In the genomic region with DNA sequence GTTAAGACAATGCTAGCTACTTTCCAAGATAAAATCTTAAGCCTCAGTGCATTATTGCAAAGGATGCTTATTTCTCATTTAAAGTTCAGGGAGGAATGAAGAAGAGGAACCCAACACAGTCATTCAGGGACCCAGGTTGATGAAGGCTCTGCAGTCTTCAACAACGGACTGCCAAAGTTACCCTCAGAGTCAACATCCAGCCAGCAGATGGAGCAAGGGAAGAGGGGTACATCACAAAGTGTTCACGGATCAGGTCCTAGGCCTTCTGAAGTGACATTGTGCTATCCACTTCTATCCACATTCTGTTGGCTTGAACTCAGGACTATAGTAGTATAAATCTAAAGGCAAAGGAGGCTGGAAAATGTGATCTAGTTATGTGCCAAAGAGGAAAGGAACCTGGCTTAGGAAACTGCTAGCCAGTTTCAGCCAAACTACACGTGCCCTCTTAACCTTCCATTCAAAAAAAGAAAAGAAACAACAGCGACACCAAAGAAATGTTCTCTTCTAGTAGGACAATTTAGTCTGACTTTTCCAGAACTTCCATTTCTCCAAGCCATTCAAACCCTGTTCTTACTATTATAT, we compare ENCODE assay signal across 12 cellular contexts.
DNase-seq lines count a peak whose midpoint lies in the region; ATAC-seq and TF ChIP-seq lines count a peak whose summit lies in the region.
"Had no signal": no experiment of that assay in that cellular context is flagged by ENCODE, and none has a peak within 500 bp of the region (broad histone marks: within the 10 kb centered on the region; RNA-seq: fewer than 3 reads in every experiment).

No MANE protein-coding gene starts in this region.

- ATAC-seq in GM18505 (IDR thresholded peaks at IDR 0.05; ENCODE audit: unreplicated experiment), result no peak

- TF ChIP-seq EP300 in Ishikawa (IDR thresholded peaks at IDR 0.05; ENCODE audit: borderline replicate concordance), result no peak

- peak; percentile 38 for TF ChIP-seq RAD21 in Ishikawa (IDR thresholded peaks at IDR 0.05; ENCODE audit: low read depth)

- DNase-seq in ELF-1 (ENCODE audit: low read depth, low spot score) (peak; percentile 27), SW480 (ENCODE audit: low spot score) (peak; percentile 5), iPS-NIHi11 (ENCODE audit: low spot score) (peak; percentile 16), NCI-H1092 (lab: John Stamatoyannopoulos, UW) (no peak), NCI-H345 treated with DMSO at 0.1 percent for 48 hours (lab: John Stamatoyannopoulos, UW; ENCODE audit: unreplicated experiment) (no peak)
- DNase-seq: activated CD4-positive, alpha-beta memory T cell treated with anti-CD3 and anti-CD28 coated beads for 36 hours; activated naive CD8-positive, alpha-beta T cell treated with anti-CD3 and anti-CD28 coated beads for 36 hours; dorsolateral prefrontal cortex; IMR-90; NCI-H2227 treated with DMSO at 0.1 percent for 48 hours had no signal

- TF ChIP-seq POLR2A in GM18505 (IDR thresholded peaks at IDR 0.05; ENCODE audit: borderline replicate concordance, extremely low read depth, insufficient read depth, insufficient read length), result no peak

TF ChIP-seq in Ishikawa, 13 proteins besides CTCF, POLR2A, EP300 and RAD21:
- no peak for TF ChIP-seq TCF12 (IDR thresholded peaks at IDR 0.05; ENCODE audit: low read depth)
- TF ChIP-seq NFIC (IDR thresholded peaks at IDR 0.05), result no peak
- TF ChIP-seq, protein P1, sequence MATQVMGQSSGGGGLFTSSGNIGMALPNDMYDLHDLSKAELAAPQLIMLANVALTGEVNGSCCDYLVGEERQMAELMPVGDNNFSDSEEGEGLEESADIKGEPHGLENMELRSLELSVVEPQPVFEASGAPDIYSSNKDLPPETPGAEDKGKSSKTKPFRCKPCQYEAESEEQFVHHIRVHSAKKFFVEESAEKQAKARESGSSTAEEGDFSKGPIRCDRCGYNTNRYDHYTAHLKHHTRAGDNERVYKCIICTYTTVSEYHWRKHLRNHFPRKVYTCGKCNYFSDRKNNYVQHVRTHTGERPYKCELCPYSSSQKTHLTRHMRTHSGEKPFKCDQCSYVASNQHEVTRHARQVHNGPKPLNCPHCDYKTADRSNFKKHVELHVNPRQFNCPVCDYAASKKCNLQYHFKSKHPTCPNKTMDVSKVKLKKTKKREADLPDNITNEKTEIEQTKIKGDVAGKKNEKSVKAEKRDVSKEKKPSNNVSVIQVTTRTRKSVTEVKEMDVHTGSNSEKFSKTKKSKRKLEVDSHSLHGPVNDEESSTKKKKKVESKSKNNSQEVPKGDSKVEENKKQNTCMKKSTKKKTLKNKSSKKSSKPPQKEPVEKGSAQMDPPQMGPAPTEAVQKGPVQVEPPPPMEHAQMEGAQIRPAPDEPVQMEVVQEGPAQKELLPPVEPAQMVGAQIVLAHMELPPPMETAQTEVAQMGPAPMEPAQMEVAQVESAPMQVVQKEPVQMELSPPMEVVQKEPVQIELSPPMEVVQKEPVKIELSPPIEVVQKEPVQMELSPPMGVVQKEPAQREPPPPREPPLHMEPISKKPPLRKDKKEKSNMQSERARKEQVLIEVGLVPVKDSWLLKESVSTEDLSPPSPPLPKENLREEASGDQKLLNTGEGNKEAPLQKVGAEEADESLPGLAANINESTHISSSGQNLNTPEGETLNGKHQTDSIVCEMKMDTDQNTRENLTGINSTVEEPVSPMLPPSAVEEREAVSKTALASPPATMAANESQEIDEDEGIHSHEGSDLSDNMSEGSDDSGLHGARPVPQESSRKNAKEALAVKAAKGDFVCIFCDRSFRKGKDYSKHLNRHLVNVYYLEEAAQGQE (IDR thresholded peaks at IDR 0.05; ENCODE audit: low read depth), result no peak
- TF ChIP-seq TAF1 (IDR thresholded peaks at IDR 0.05; ENCODE audit: low read depth), result no peak
- TF ChIP-seq YY1 (IDR thresholded peaks at IDR 0.05; ENCODE audit: low read depth), result no peak

Comparison
In these comparisons a context has a peak if more than half of its experiments do, and no peak if none do; other contexts are left out.
1. DNase-seq: peak in ELF-1 (single experiment), SW480 (single experiment) and iPS-NIHi11 (single experiment); none in NCI-H1092 (single experiment) and NCI-H345 treated with DMSO at 0.1 percent for 48 hours (single experiment).